In the genomic region with DNA sequence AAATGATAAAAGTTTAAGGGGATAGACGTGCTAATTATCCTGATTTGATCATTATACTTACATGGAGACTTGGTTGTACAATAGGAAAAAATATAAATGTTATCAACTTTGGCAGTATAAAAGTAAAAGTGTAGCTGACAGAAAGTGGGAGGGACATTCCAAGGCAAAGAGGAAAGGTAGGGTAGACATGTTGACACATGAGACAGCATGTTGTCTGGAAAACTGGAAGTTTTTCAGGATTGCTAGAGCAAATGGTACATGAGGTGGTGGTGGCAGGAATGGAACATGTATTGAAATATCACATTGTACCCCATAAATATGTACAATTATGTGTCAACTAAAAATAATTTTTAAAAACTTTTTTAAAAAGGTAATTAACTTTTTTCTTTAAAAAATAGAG, we compare ENCODE assay signal across 23 cellular contexts.
"Had no signal": no experiment of that assay in that cellular context is flagged by ENCODE, and none has a peak within 500 bp of the region (broad histone marks: within the 10 kb centered on the region; RNA-seq: fewer than 3 reads in every experiment).

No MANE protein-coding gene starts in this region.

- DNase-seq: cortex of kidney; effector memory CD4-positive, alpha-beta T cell; gastrocnemius medialis; heart right ventricle; kidney; left cardiac atrium; left ventricle myocardium superior; mucosa of descending colon; natural killer cell; posterior cingulate gyrus; spleen; stimulated activated CD4-positive, alpha-beta T cell treated with anti-CD3 and anti-CD28 coated beads, Interleukin-15, amount 100 ng/mL, for 24 hours; stimulated activated CD4-positive, alpha-beta T cell treated with anti-CD3 and anti-CD28 coated beads, Interleukin-1b, Interleukin-23, amount 100 ng/mL, for 48 hours; stimulated activated CD4-positive, alpha-beta T cell treated with anti-CD3 and anti-CD28 coated beads, Interleukin-4, amount 100 ng/mL, for 24 hours; stimulated activated naive CD4-positive, alpha-beta T cell; stomach; thyroid gland had no signal

- H3K4me3 ChIP-seq: esophagus muscularis mucosa, gastrocnemius medialis, heart right ventricle, mucosa of descending colon, spleen, stomach, suprapubic skin, thyroid gland had no signal

- H3K4me1 Mint-ChIP-seq: neural crest cell had no signal

- H3K36me3 ChIP-seq: esophagus muscularis mucosa, gastrocnemius medialis, heart right ventricle, spleen, stomach, suprapubic skin, thyroid gland had no signal

- H3K27me3 ChIP-seq: esophagus muscularis mucosa, gastrocnemius medialis, heart right ventricle, spleen, stomach, suprapubic skin, thyroid gland had no signal

- H3K27me3 Mint-ChIP-seq: type B pancreatic cell had no signal

- H3K9me3 Mint-ChIP-seq: natural killer cell, neural crest cell had no signal

- H3K9me3 ChIP-seq: esophagus muscularis mucosa, gastrocnemius medialis, mucosa of descending colon, spleen, stomach, suprapubic skin, thyroid gland had no signal

- H3K27ac ChIP-seq: epithelial cell of prostate, esophagus muscularis mucosa, gastrocnemius medialis, heart right ventricle, stomach, suprapubic skin, thyroid gland had no signal

- H3K4me3 Mint-ChIP-seq: natural killer cell, neural crest cell, type B pancreatic cell had no signal

- ATAC-seq: gastrocnemius medialis, heart right ventricle, left cardiac atrium, left ventricle myocardium superior, mucosa of descending colon, natural killer cell, sciatic nerve had no signal

- H3K36me3 Mint-ChIP-seq: natural killer cell, type B pancreatic cell had no signal

- H3K27ac Mint-ChIP-seq: natural killer cell, type B pancreatic cell had no signal
